7 cellular contexts compared by ENCODE assay signal in genomic region chr13:30690282-30691188, GRCh38. TPM values are rescaled to one million over a fixed set of nuclear protein-coding genes. Genes with fewer than 3 reads are reported as not detected.
DNase-seq lines count a peak whose midpoint lies in the region; ATAC-seq, FAIRE-seq and TF ChIP-seq lines count a peak whose summit lies in the region.

No MANE protein-coding gene starts in this region.

- peak; percentile 56 to 82 (median 65) for DNase-seq in Peyer's patch
- peak; percentile 99 for DNase-seq in choroid plexus epithelial cell (ENCODE audit: low read depth)
- peak; percentile 44 for DNase-seq in mesendoderm
- peak; percentile 69 for DNase-seq in urothelium cell line (ENCODE audit: low spot score)
- DNase-seq in NCI-H1417 treated with DMSO at 0.1 percent for 48 hours (lab: John Stamatoyannopoulos, UW) = no peak

- no peak overlapping the region for H3K18ac ChIP-seq in mesendoderm (ENCODE audit: low read length)

- no peak overlapping the region for H2AK5ac ChIP-seq in mesendoderm (ENCODE audit: low read length)

- H3K56ac ChIP-seq in mesendoderm (ENCODE audit: low read length) = no peak overlapping the region

- peak overlapping the region; percentile 20 to 52 (median 38) for H3K4me3 ChIP-seq in Peyer's patch
- peak overlapping the region; percentile 43 for H3K4me3 ChIP-seq in choroid plexus epithelial cell (ENCODE audit: low read depth, low read length)
- H3K4me3 ChIP-seq in mesendoderm (ENCODE audit: low read length) = no peak overlapping the region

- peak overlapping the region; percentile 48 to 74 (median 64) for H3K27ac ChIP-seq in Peyer's patch
- no peak overlapping the region for H3K27ac ChIP-seq in mesendoderm (ENCODE audit: low read depth, low read length)

- H3K9ac ChIP-seq in mesendoderm (ENCODE audit: low read length) = no peak overlapping the region

- no peak overlapping the region for H3K4me2 ChIP-seq in mesendoderm (ENCODE audit: low read length)

- no peaks in the 10 kb centered on the region for H3K27me3 ChIP-seq in Peyer's patch
- no peaks in the 10 kb centered on the region for H3K27me3 ChIP-seq in mesendoderm (ENCODE audit: insufficient read depth, low read length, poor library complexity)

- TF ChIP-seq CTCF in Peyer's patch (IDR thresholded peaks at IDR 0.05) = no peak
- no peak for TF ChIP-seq CTCF in choroid plexus epithelial cell (conservative IDR thresholded peaks at IDR 0.05; ENCODE audit: low read depth, low read length)

- ATAC-seq in GM18505 (IDR thresholded peaks at IDR 0.05; ENCODE audit: unreplicated experiment) (peak; percentile 77), HG03045 (IDR thresholded peaks at IDR 0.05; ENCODE audit: unreplicated experiment) (peak; percentile 68)

- no peak for TF ChIP-seq POLR2A in GM18505 (IDR thresholded peaks at IDR 0.05; ENCODE audit: borderline replicate concordance, extremely low read depth, insufficient read depth, insufficient read length)
- TF ChIP-seq POLR2A in Peyer's patch (IDR thresholded peaks at IDR 0.05) = no peak

- no peak overlapping the region for H3K23ac ChIP-seq in mesendoderm (ENCODE audit: low read length)

- no peak overlapping the region for H2BK15ac ChIP-seq in mesendoderm (replicated peaks; ENCODE audit: low read depth)

- H3K4ac ChIP-seq in mesendoderm (ENCODE audit: low read depth, low read length) = no peak overlapping the region

- no peak overlapping the region for H2BK5ac ChIP-seq in mesendoderm (ENCODE audit: low read length)

- no peaks in the 10 kb centered on the region for H3K79me2 ChIP-seq in mesendoderm (ENCODE audit: control insufficient read depth, insufficient read depth, low read length)

- H4K5ac ChIP-seq in mesendoderm (ENCODE audit: low read length) = no peak overlapping the region

- no peaks in the 10 kb centered on the region for H3K79me1 ChIP-seq in mesendoderm (ENCODE audit: low read length)

- no peaks in the 10 kb centered on the region for H3K36me3 ChIP-seq in Peyer's patch
- no peaks in the 10 kb centered on the region for H3K36me3 ChIP-seq in mesendoderm (ENCODE audit: control insufficient read depth, insufficient read depth, low read length)

- H3K4me1 ChIP-seq in Peyer's patch (peaks cover 0 to 5% (median 0%) of the 10 kb centered on the region in 4 donors), mesendoderm (ENCODE audit: control insufficient read depth, low read depth, low read length) (no peaks in the 10 kb centered on the region)

- no peak overlapping the region for H4K8ac ChIP-seq in mesendoderm (ENCODE audit: low read depth, low read length)

- WGBS in mesendoderm (ENCODE audit: extremely low coverage, insufficient coverage, low lambda C conversion rate) = no CpG with 5 or more reads among the region's 21 CpGs

- FAIRE-seq in urothelium cell line (lab: Jason Lieb, UNC) = no peak

- no peak overlapping the region for H2BK120ac ChIP-seq in mesendoderm (ENCODE audit: low read depth, low read length)

- H3K9me3 ChIP-seq in Peyer's patch = no peaks in the 10 kb centered on the region

RNA-seq across cellular contexts. Expression of gene ALOX5AP, which starts 44.8 kb away (rescaled TPM):
- 10 to 100 TPM in 2 of 4 donors, 1 to 10 TPM in 2; 7.6 to 19.8 (median 13.2) TPM for total RNA-seq in Peyer's patch
- polyA plus RNA-seq in mesendoderm (2013, experiment 1 of 2) = not detected
- not detected for polyA plus RNA-seq in mesendoderm (2013, experiment 2 of 2)
